Comparison of ENCODE assay signal across 1 cellular context in the genomic region with DNA sequence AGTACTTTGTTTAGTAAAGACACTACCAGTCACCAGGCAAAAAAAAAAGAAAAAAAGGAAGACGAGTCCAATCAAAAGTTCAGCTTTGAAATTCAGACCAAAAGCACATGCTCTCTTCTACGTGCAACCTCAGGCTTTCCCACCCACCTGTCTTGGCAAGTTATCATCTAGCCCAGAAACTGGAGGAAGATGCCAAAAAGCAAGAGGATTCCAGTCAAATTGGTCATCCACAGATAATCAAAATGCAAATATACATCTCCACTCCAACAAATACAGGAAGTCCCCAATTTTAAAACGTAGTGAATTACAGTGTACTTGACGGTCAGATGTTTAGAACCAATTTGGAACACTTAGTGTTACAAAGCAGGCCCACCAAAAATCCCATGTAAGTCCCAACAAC.
TF ChIP-seq lines count a peak whose summit lies in the region.

No MANE protein-coding gene starts in this region.

TF ChIP-seq in HCT116, 20 proteins besides CTCF, POLR2A, EP300 and RAD21:
- TF ChIP-seq CEBPB (IDR thresholded peaks at IDR 0.05; ENCODE audit: low read depth) (no peak), ZFX (IDR thresholded peaks at IDR 0.05) (no peak), CBX3 (IDR thresholded peaks at IDR 0.05; ENCODE audit: low read depth) (no peak)
